26 cellular contexts compared by ENCODE assay signal in the genomic region with DNA sequence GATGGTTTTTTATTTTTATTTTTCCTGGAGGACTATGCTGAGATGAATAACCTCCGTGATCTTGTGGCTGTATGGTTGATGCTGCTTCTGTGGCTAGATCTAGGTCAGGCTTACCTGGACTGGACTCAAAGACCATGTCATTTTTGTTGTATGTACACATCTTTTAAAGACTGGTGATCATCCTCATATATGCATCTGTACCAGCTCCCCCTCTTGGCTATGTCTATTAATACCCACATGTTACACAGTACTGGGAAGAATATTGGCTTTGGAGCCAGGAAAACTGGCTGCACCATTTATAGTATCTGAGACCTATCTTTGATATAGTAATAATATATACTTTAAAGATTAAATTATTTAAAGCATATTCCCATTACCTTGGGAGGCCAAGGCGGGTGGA. TPM values are rescaled to one million over a fixed set of nuclear protein-coding genes. Genes with fewer than 3 reads are reported as not detected.
DNase-seq lines count a peak whose midpoint lies in the region; ATAC-seq, FAIRE-seq and TF ChIP-seq lines count a peak whose summit lies in the region.
"Had no signal": no experiment of that assay in that cellular context is flagged by ENCODE, and none has a peak within 500 bp of the region (broad histone marks: within the 10 kb centered on the region; RNA-seq: fewer than 3 reads in every experiment).

No MANE protein-coding gene starts in this region.

- H2AFZ ChIP-seq in PC-9, result no peak overlapping the region
- H2AFZ ChIP-seq: parathyroid adenoma had no signal

- TF ChIP-seq EP300 in A549 (IDR thresholded peaks at IDR 0.05), result no peak

- H3K27me3 ChIP-seq in PC-9 (ENCODE audit: insufficient read depth, low read depth), result no peaks in the 10 kb centered on the region
- H3K27me3 ChIP-seq: colonic mucosa, heart right ventricle, suprapubic skin had no signal

- H3K79me2 ChIP-seq in PC-9 (ENCODE audit: low read depth), result no peaks in the 10 kb centered on the region
- H3K79me2 ChIP-seq: parathyroid adenoma had no signal

- no peak for TF ChIP-seq RAD21 in A549 (conservative IDR thresholded peaks at IDR 0.05 in 1 of 2, IDR thresholded peaks at IDR 0.05 in 1 of 2)

- no peak for DNase-seq in A549 (ENCODE audit: low read depth in 1 of 2, low spot score in 1 of 2)
- DNase-seq in D721Med (ENCODE audit: insufficient read length, low spot score), result no peak
- no peak for DNase-seq in PC-9
- DNase-seq in epithelial cell of proximal tubule (ENCODE audit: low read depth), result no peak
- DNase-seq in NCI-H2029 (lab: John Stamatoyannopoulos, UW), result no peak
- no peak for DNase-seq in NCI-H345 treated with DMSO at 0.1 percent for 48 hours (lab: John Stamatoyannopoulos, UW; ENCODE audit: unreplicated experiment)
- DNase-seq in T-cell, result no peak
- DNase-seq: activated CD4-positive, alpha-beta T cell treated with anti-CD3 and anti-CD28 coated beads, Interleukin-2, amount 10 ng/mL, durations not matched to agents 7 days and 5 days; activated naive CD4-positive, alpha-beta T cell treated with Interleukin-2 at 50 U/mL for 16 hours; activated T-cell treated with anti-CD3 and anti-CD28 coated beads for 4 hours; anterior cingulate cortex; colonic mucosa; DMS153; heart right ventricle; lower lobe of right lung; naive B cell; NCI-H187; OCI-M1; stimulated activated CD4-positive, alpha-beta T cell treated with anti-CD3 and anti-CD28 coated beads, Interleukin-4, amount 100 ng/mL, for 24 hours had no signal

- H3K9me3 ChIP-seq in A549 (no peaks in the 10 kb centered on the region), PC-9 (ENCODE audit: insufficient read depth, low read depth) (no peaks in the 10 kb centered on the region)
- H3K9me3 ChIP-seq: colonic mucosa, heart right ventricle, lower lobe of right lung, suprapubic skin had no signal

- TF ChIP-seq CTCF in A549 (IDR thresholded peaks at IDR 0.05) (no peak), D721Med (IDR thresholded peaks at IDR 0.05; ENCODE audit: insufficient read depth, missing control alignments) (peak; percentile 8), PC-9 (conservative IDR thresholded peaks at IDR 0.05) (peak; percentile 27; the same call in 1 of the 2 replicates), epithelial cell of proximal tubule (conservative IDR thresholded peaks at IDR 0.05; ENCODE audit: low read depth, low read length) (peak; percentile 27)

- H3K27ac ChIP-seq in A549 (no peak overlapping the region), PC-9 (no peak overlapping the region)
- H3K27ac ChIP-seq: colonic mucosa, epithelial cell of prostate, heart right ventricle, lower lobe of right lung, parathyroid adenoma, SK-N-MC, skin epidermis, suprapubic skin had no signal

- TF ChIP-seq POLR2A in A549 (IDR thresholded peaks at IDR 0.05; ENCODE audit: low read length), result no peak

- peaks cover 47% of the 10 kb centered on the region for H3K36me3 Mint-ChIP-seq in T-cell

- BruUV-seq in PC-9 (replicated peaks; lab: Mats Ljungman, UMichigan), result no TSS peak

- no peak overlapping the region for H3K4me3 Mint-ChIP-seq in T-cell
- H3K4me3 Mint-ChIP-seq: activated CD4-positive, alpha-beta T cell treated with anti-CD3 and anti-CD28 coated beads, Interleukin-2, amount 10 ng/mL, durations not matched to agents 7 days and 5 days; naive B cell had no signal

- no peaks in the 10 kb centered on the region for H3K9me3 Mint-ChIP-seq in T-cell
- H3K9me3 Mint-ChIP-seq: activated CD4-positive, alpha-beta T cell treated with anti-CD3 and anti-CD28 coated beads, Interleukin-2, amount 10 ng/mL, durations not matched to agents 7 days and 5 days; naive B cell had no signal

- 71% methylated on average over 2 of the region's 2 CpGs for WGBS in A549 (ENCODE audit: missing lambda C conversion rate)

- H3K27me3 Mint-ChIP-seq in T-cell, result no peaks in the 10 kb centered on the region
- H3K27me3 Mint-ChIP-seq: activated CD4-positive, alpha-beta T cell treated with anti-CD3 and anti-CD28 coated beads, Interleukin-2, amount 10 ng/mL, durations not matched to agents 7 days and 5 days; naive B cell had no signal

- H4K20me1 ChIP-seq in PC-9 (ENCODE audit: insufficient read depth), result no peaks in the 10 kb centered on the region

- no peaks in the 10 kb centered on the region for H3K36me3 ChIP-seq in PC-9 (ENCODE audit: low read depth)
- H3K36me3 ChIP-seq: colonic mucosa, heart right ventricle, lower lobe of right lung, suprapubic skin had no signal

- H3K27ac Mint-ChIP-seq in T-cell, result no peak overlapping the region
- H3K27ac Mint-ChIP-seq: activated CD4-positive, alpha-beta T cell treated with anti-CD3 and anti-CD28 coated beads, Interleukin-2, amount 10 ng/mL, durations not matched to agents 7 days and 5 days had no signal

- no peak for FAIRE-seq in A549 (lab: Jason Lieb, UNC)
- no peak for FAIRE-seq in D721Med (lab: Jason Lieb, UNC)
- FAIRE-seq: H54 had no signal

- no peak overlapping the region for H3K4me2 ChIP-seq in A549
- no peak overlapping the region for H3K4me2 ChIP-seq in PC-9

- no peaks in the 10 kb centered on the region for H3K4me1 ChIP-seq in A549
- H3K4me1 ChIP-seq in PC-9 (replicated peaks; ENCODE audit: insufficient read depth), result no peaks in the 10 kb centered on the region
- H3K4me1 ChIP-seq: colonic mucosa, heart right ventricle, lower lobe of right lung, parathyroid adenoma, suprapubic skin had no signal

- intact Hi-C loops in PC-9 (cut with micrococcal nuclease; ENCODE audit: unreplicated experiment), result no loop called here

- H3K4me3 ChIP-seq in A549 (no peak overlapping the region), PC-9 (no peak overlapping the region), epithelial cell of proximal tubule (ENCODE audit: low read depth, low read length) (no peak overlapping the region)
- H3K4me3 ChIP-seq: colonic mucosa, heart right ventricle, lower lobe of right lung, SK-N-MC, skin epidermis, suprapubic skin had no signal

- ATAC-seq in A549 (peak; percentile 47 to 68; a peak in 3 of 6 replicates), HG03280 (IDR thresholded peaks at IDR 0.05; ENCODE audit: unreplicated experiment) (no peak), T-cell (replicated peaks in 1 of 4) (no peak)
- ATAC-seq: heart right ventricle, lower lobe of right lung had no signal

- no peaks in the 10 kb centered on the region for H3K4me1 Mint-ChIP-seq in T-cell
- H3K4me1 Mint-ChIP-seq: activated CD4-positive, alpha-beta T cell treated with anti-CD3 and anti-CD28 coated beads, Interleukin-2, amount 10 ng/mL, durations not matched to agents 7 days and 5 days had no signal

- no peaks in the 10 kb centered on the region for H3K9me2 ChIP-seq in PC-9 (ENCODE audit: insufficient read depth)

- H3F3A ChIP-seq in PC-9 (ENCODE audit: insufficient read depth, low read depth), result no peaks in the 10 kb centered on the region

- POLR2A ChIA-PET in A549 (lab: Yijun Ruan, JAX), result no interaction called here
- POLR2A ChIA-PET in PC-9 (lab: Charles Lee; ENCODE audit: unreplicated experiment), result no interaction called here
- POLR2A ChIA-PET in T-cell (lab: Charles Lee), result no interaction called here

- CTCF ChIA-PET in A549 (lab: Yijun Ruan, JAX) (interaction anchor here (0.6 to 1.6 kb wide), 3 partner anchors 11 to 63 kb away, joined by 3 to 4 read pairs (median 3); no protein-coding TSS in a partner anchor), PC-9 (lab: Charles Lee) (interaction anchor here (0.6 kb wide), 1 partner anchor 1476 kb away, joined by 3 read pairs; no protein-coding TSS in a partner anchor), T-cell (lab: Charles Lee) (no interaction called here)

TF ChIP-seq in A549, 52 proteins besides CTCF, POLR2A, EP300 and RAD21:
- no peak for TF ChIP-seq POLR2AphosphoS2 (conservative IDR thresholded peaks at IDR 0.05; ENCODE audit: low read length)
- TF ChIP-seq ESRRA (IDR thresholded peaks at IDR 0.05; ENCODE audit: borderline replicate concordance, low read length), result no peak
- no peak for TF ChIP-seq KDM5A (IDR thresholded peaks at IDR 0.05)
- TF ChIP-seq SMC3 (IDR thresholded peaks at IDR 0.05), result no peak
- no peak for TF ChIP-seq CHD2 (IDR thresholded peaks at IDR 0.05; ENCODE audit: low read length, partially characterized antibody)
- TF ChIP-seq NFE2L2 (conservative IDR thresholded peaks at IDR 0.05; ENCODE audit: low read length), result no peak
TF ChIP-seq in A549: peak in this region for 0.

RNA-seq across cellular contexts. Expression of gene PITPNB, which starts 18.4 kb away (rescaled TPM):
- polyA plus RNA-seq in A549 (2011; rRNA removed) (44.4 and 52.1 TPM in 2 replicates), A549 (2017; fragmentation: RNase III; extraction: RNeasy Plus Mini Kit Qiagen cat#74134 plus additional on column Dnase treatment) (44.3 to 46.0 TPM (median 45.8 TPM) in 3 replicates)
- polyA plus RNA-seq in A549 (2012; cell fraction: cytosol; rRNA removed), result 16.9 and 17.9 TPM in 2 replicates
- polyA plus RNA-seq in A549 (2012; cell fraction: nucleus; rRNA removed), result 9.2 and 17.0 TPM in 2 replicates
- 24.2 and 25.6 TPM in 2 replicates for polyA minus RNA-seq in A549 (2011; rRNA and poly(A)+ RNA removed)
- total RNA-seq in PC-9 (2021) (37.1 and 49.6 TPM in 2 replicates), epithelial cell of proximal tubule (16.3 and 21.4 TPM in 2 replicates), T-cell (10 to 100 TPM; 58.3 to 67.2 (median 65.9) TPM)

Comparison
In these comparisons a context has a peak if more than half of its experiments do, and no peak if none do; other contexts are left out.
1. ATAC-seq: peak in A549 (2 of 2); none in HG03280 (single experiment) and T-cell (0 of 4).
2. CTCF ChIA-PET loops: an anchor here in A549 (0.6 to 1.6 kb wide) and PC-9 (0.6 kb wide); none called in T-cell.